ENCODE assay signal across 33 cellular contexts in the genomic region with DNA sequence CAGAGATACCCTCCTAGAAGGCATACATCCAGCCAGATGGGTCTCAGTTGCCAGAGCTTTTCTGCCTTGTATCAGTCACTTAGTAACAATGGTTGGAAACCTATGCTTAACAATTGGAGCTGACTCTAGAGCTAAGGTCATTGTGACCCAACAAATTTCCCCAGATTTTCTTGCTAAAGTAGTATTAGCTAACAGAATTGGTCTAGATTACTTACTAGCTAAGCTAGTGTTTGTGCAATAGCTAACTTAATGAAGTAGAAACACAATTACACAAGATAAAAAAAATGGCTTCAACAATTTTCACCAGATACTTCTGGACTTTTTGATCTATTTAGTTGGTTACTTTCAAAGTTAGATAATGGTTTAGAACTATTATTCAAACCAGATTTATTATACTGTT.
DNase-seq lines count a peak whose midpoint lies in the region; ATAC-seq, FAIRE-seq and TF ChIP-seq lines count a peak whose summit lies in the region.
"Had no signal": no experiment of that assay in that cellular context is flagged by ENCODE, and none has a peak within 500 bp of the region (broad histone marks: within the 10 kb centered on the region; RNA-seq: fewer than 3 reads in every experiment).

No MANE protein-coding gene starts in this region.

- H3K27ac ChIP-seq in kidney (ENCODE audit: low read depth in 2 of 2, low read length in 2 of 2): no peak overlapping the region
- H3K27ac ChIP-seq: 22Rv1; A549; BLaER1; BLaER1 treated with 17β-estradiol and CSF1 and Interleukin-3, amounts not matched to agents 10 nM and 100 nM; C4-2B had no signal

- H3K36me3 ChIP-seq in kidney (ENCODE audit: control insufficient read depth in 1 of 2, insufficient read depth in 2 of 2, low read length in 2 of 2): no peaks in the 10 kb centered on the region
- H3K36me3 ChIP-seq: BE2C; BLaER1; BLaER1 treated with 17β-estradiol and CSF1 and Interleukin-3, amounts not matched to agents 10 nM and 100 nM had no signal

- DNase-seq in epithelial cell of proximal tubule (ENCODE audit: low read depth) (peak; percentile 33), kidney (no peak), renal cortical epithelial cell (ENCODE audit: low read depth) (peak; percentile 90), HK-2 (ENCODE audit: unreplicated experiment) (no peak), NCI-H2227 (lab: John Stamatoyannopoulos, UW; ENCODE audit: unreplicated experiment) (no peak)
- DNase-seq: 8988T; ACHN; AML-193; BE2C; C1 segment of cervical spinal cord; Caco-2; Calu3; CD4-positive, alpha-beta memory T cell; CD4-positive, alpha-beta T cell; CD4-positive, CD25-positive, alpha-beta regulatory T cell; CD8-positive, alpha-beta memory T cell; CD8-positive, alpha-beta T cell; COR-L47; DMS 273 treated with DMSO at 0.1 percent for 48 hours; DMS153; DMS53; DMS79; DMS79 treated with DMSO at 0.1 percent for 48 hours; DND-41; EL had no signal

- no peaks in the 10 kb centered on the region for H3K9me3 ChIP-seq in kidney (ENCODE audit: control insufficient read depth in 1 of 2, low read length in 2 of 2)
- H3K9me3 ChIP-seq: A549; BE2C; BLaER1; BLaER1 treated with 17β-estradiol and CSF1 and Interleukin-3, amounts not matched to agents 10 nM and 100 nM; Caco-2 had no signal

- peak; percentile 30 for FAIRE-seq in kidney (lab: Jason Lieb, UNC)
- FAIRE-seq: A204.1, A549, D721Med had no signal

- intact Hi-C loops in kidney (cut with DNase I): no loop called here

- H3K4me1 ChIP-seq in kidney (ENCODE audit: control insufficient read depth in 1 of 2, insufficient read depth in 1 of 2, low read depth in 1 of 2, low read length in 2 of 2): no peaks in the 10 kb centered on the region
- H3K4me1 ChIP-seq: A549; BE2C; BLaER1; BLaER1 treated with 17β-estradiol and CSF1 and Interleukin-3, amounts not matched to agents 10 nM and 100 nM had no signal

- H3K9ac ChIP-seq in kidney (ENCODE audit: low read length in 2 of 2): no peak overlapping the region
- H3K9ac ChIP-seq: BLaER1; BLaER1 treated with 17β-estradiol and CSF1 and Interleukin-3, amounts not matched to agents 10 nM and 100 nM had no signal

- no peak overlapping the region for H3K4me3 ChIP-seq in epithelial cell of proximal tubule (ENCODE audit: low read depth, low read length)
- H3K4me3 ChIP-seq in kidney (ENCODE audit: low read length in 2 of 2): no peak overlapping the region
- H3K4me3 ChIP-seq: A549; BLaER1; BLaER1 treated with 17β-estradiol and CSF1 and Interleukin-3, amounts not matched to agents 10 nM and 100 nM had no signal

- TF ChIP-seq CTCF in epithelial cell of proximal tubule (conservative IDR thresholded peaks at IDR 0.05; ENCODE audit: low read depth, low read length): no peak
- TF ChIP-seq CTCF in kidney (IDR thresholded peaks at IDR 0.05; ENCODE audit: borderline replicate concordance, extremely low read depth, insufficient read depth): no peak

- no peak for ATAC-seq in HG02973 (IDR thresholded peaks at IDR 0.05; ENCODE audit: unreplicated experiment)
- ATAC-seq: A549; CD8-positive, alpha-beta T cell had no signal

Comparison
In these comparisons a context has a peak if more than half of its experiments do, and no peak if none do; other contexts are left out.
1. DNase-seq: peak in epithelial cell of proximal tubule (single experiment) and renal cortical epithelial cell (single experiment); none in kidney (single experiment), HK-2 (single experiment) and NCI-H2227 (single experiment).